Comparison of ENCODE assay signal across 19 cellular contexts in the genomic region with DNA sequence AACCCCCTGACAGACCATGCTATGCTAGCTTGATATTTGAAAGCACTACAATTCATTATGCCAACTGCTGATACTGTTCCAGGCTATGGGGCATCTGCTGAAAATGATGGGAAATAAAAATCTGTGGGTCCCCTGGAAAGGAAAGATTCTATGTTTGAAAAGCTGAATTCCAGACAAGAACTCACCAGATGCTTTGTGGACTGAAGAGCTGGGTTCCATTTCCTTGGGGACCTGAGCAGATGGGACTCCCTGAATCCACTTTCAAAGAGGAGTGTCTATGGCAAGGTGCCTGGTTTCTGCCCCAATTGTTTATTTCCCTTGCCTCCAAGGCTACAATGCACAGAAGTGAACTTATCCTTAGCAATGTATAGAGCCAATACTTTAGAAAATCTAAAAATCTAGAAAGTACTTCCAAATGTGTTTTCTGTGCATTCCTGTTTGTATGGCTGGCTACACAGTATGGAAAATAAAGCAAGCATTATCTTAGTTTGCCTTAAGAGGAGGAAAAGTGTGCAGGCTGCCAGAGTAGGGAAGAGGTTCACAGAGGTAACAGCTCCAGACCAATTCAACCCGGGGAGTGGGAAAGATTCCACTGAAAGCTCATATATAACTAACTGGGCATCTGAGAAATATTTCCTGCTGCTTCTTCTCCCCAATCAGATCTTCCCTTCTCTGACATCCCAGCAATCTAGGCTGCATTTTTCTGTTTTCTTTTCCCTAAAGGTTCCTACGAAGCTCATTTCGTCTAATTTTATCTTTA.
A peak's percentile ranks its signal among the peaks of the same experiment; 100 is the strongest.
DNase-seq lines count a peak whose midpoint lies in the region; ATAC-seq, FAIRE-seq and TF ChIP-seq lines count a peak whose summit lies in the region.
"Had no signal": no experiment of that assay in that cellular context is flagged by ENCODE, and none has a peak within 500 bp of the region (broad histone marks: within the 10 kb centered on the region; RNA-seq: fewer than 3 reads in every experiment).

No MANE protein-coding gene starts in this region.

- FAIRE-seq in HTR-8/SVneo (lab: Jason Lieb, UNC), result no peak
- FAIRE-seq: A204.1, GM12892 had no signal

- no peak overlapping the region for H3K4me3 Mint-ChIP-seq in stimulated activated naive CD8-positive, alpha-beta T cell treated with anti-CD3 and anti-CD28 coated beads, Interleukin-15, amount 100 ng/mL, for 72 hours
- H3K4me3 Mint-ChIP-seq: IgD-negative memory B cell had no signal

- peaks cover 0 to 6% of the 10 kb centered on the region in 2 donors for H3K9me3 Mint-ChIP-seq in stimulated activated naive CD8-positive, alpha-beta T cell treated with anti-CD3 and anti-CD28 coated beads, Interleukin-15, amount 100 ng/mL, for 72 hours

- H3K27ac Mint-ChIP-seq in stimulated activated naive CD8-positive, alpha-beta T cell treated with anti-CD3 and anti-CD28 coated beads, Interleukin-15, amount 100 ng/mL, for 72 hours, result no peak overlapping the region
- H3K27ac Mint-ChIP-seq: IgD-negative memory B cell had no signal

- no peak overlapping the region for H3K4me3 ChIP-seq in choroid plexus epithelial cell (ENCODE audit: low read depth, low read length)
- H3K4me3 ChIP-seq: GM23248 had no signal

- no peaks in the 10 kb centered on the region for H3K27me3 Mint-ChIP-seq in stimulated activated naive CD8-positive, alpha-beta T cell treated with anti-CD3 and anti-CD28 coated beads, Interleukin-15, amount 100 ng/mL, for 72 hours
- H3K27me3 Mint-ChIP-seq: IgD-negative memory B cell had no signal

- no peak for TF ChIP-seq CTCF in choroid plexus epithelial cell (conservative IDR thresholded peaks at IDR 0.05; ENCODE audit: low read depth, low read length)

- no peaks in the 10 kb centered on the region for H3K4me1 Mint-ChIP-seq in stimulated activated naive CD8-positive, alpha-beta T cell treated with anti-CD3 and anti-CD28 coated beads, Interleukin-15, amount 100 ng/mL, for 72 hours
- H3K4me1 Mint-ChIP-seq: IgD-negative memory B cell had no signal

- ATAC-seq in stimulated activated naive CD8-positive, alpha-beta T cell treated with anti-CD3 and anti-CD28 coated beads, Interleukin-15, amount 100 ng/mL, for 72 hours, result no peak
- ATAC-seq: HCT116, Panc1 had no signal

- DNase-seq in NCI-H345 (lab: John Stamatoyannopoulos, UW) (peak; percentile 8), NCI-H345 treated with DMSO at 0.1 percent for 48 hours (lab: John Stamatoyannopoulos, UW; ENCODE audit: unreplicated experiment) (no peak), NCI-H524 (lab: John Stamatoyannopoulos, UW) (peak; percentile 97 to 98), choroid plexus epithelial cell (ENCODE audit: low read depth) (peak; percentile 3), HTR-8/SVneo (ENCODE audit: insufficient read length, low spot score) (no peak), DMS53 treated with DMSO at 0.1 percent for 48 hours (lab: John Stamatoyannopoulos, UW; ENCODE audit: unreplicated experiment) (no peak)
- no peak for DNase-seq in stimulated activated naive CD4-positive, alpha-beta T cell (lab: John Stamatoyannopoulos, UW)
- no peak for DNase-seq in stimulated activated naive CD8-positive, alpha-beta T cell treated with anti-CD3 and anti-CD28 coated beads, Interleukin-15, amount 100 ng/mL, for 72 hours
- DNase-seq: Caco-2, DMS79 treated with DMSO at 0.1 percent for 48 hours, GDM1, GM23248, NCI-H1436 treated with DMSO at 0.1 percent for 48 hours, SHP77 had no signal

Comparison
In these comparisons a context has a peak if more than half of its experiments do, and no peak if none do; other contexts are left out.
1. DNase-seq: peak in NCI-H345 (single experiment), NCI-H524 (2 of 2) and choroid plexus epithelial cell (single experiment); none in NCI-H345 treated with DMSO at 0.1 percent for 48 hours (single experiment), stimulated activated naive CD4-positive, alpha-beta T cell (0 of 6), HTR-8/SVneo (single experiment), DMS53 treated with DMSO at 0.1 percent for 48 hours (single experiment) and stimulated activated naive CD8-positive, alpha-beta T cell treated with anti-CD3 and anti-CD28 coated beads, Interleukin-15, amount 100 ng/mL, for 72 hours (0 of 2).